9 cellular contexts compared by ENCODE assay signal in the genomic region with DNA sequence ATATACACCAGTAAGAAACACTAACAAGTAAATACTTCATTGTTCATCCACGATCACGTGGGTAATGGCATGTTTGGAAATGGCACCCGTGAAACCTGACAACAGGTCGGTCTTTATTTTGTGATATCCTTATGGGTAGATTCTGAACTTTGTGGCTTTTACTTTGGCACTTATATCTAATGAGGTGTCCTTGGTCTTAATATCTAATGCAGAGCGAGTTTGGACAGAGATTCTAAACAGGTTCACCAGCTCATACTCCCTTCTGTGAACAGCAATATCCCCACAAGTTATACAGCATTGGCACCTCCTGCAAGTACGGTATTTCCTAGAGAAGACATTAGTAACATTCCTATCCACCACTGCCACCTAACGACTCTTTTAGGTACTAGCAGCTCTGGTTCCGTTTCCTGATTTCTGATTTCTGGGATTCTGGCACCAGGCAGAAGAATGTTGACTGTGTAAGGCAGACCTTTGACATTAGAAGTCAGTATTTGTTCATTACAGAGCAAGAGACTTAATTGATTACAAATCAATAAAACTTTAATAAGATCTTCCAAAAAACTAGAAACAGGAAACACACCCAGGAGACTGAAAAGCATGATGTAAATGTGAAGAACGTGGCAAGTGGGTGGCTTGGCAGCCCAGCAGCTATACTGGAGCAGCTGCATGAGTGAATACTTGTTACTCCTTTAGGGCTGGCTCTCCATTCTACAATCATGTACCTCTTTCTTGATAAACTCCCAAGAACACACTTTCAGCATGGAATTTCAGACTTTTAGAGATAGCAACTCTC. TPM values are rescaled to one million over a fixed set of nuclear protein-coding genes. Genes with fewer than 3 reads are reported as not detected.
DNase-seq lines count a peak whose midpoint lies in the region; ATAC-seq and TF ChIP-seq lines count a peak whose summit lies in the region.
"Had no signal": no experiment of that assay in that cellular context is flagged by ENCODE, and none has a peak within 500 bp of the region (broad histone marks: within the 10 kb centered on the region; RNA-seq: fewer than 3 reads in every experiment).

No MANE protein-coding gene starts in this region.

- no peaks in the 10 kb centered on the region for H3K27me3 Mint-ChIP-seq in naive thymus-derived CD4-positive, alpha-beta T cell

- CTCF ChIA-PET in naive thymus-derived CD4-positive, alpha-beta T cell (lab: Charles Lee) = interaction anchor here (0.6 to 4.3 kb wide), 18 partner anchors 9 to 363 kb away, joined by 3 to 39 read pairs (median 6); a partner anchor contains a TSS

- no peak for TF ChIP-seq POLR2A in uterus (IDR thresholded peaks at IDR 0.05)

- no peaks in the 10 kb centered on the region for H3K9me3 ChIP-seq in naive thymus-derived CD4-positive, alpha-beta T cell (ENCODE audit: control insufficient read depth in 2 of 3, low read length in 3 of 3)
- H3K9me3 ChIP-seq in uterus = no peaks in the 10 kb centered on the region

- H3K36me3 ChIP-seq in naive thymus-derived CD4-positive, alpha-beta T cell (ENCODE audit: control insufficient read depth in 2 of 3, insufficient read depth in 3 of 3, low read length in 3 of 3) = no peaks in the 10 kb centered on the region
- no peaks in the 10 kb centered on the region for H3K36me3 ChIP-seq in uterus

- H3K4me1 ChIP-seq in naive thymus-derived CD4-positive, alpha-beta T cell (ENCODE audit: control insufficient read depth in 2 of 2, insufficient read depth in 2 of 2, low read length in 2 of 2) = no peaks in the 10 kb centered on the region
- H3K4me1 ChIP-seq in uterus = no peaks in the 10 kb centered on the region

- no peak overlapping the region for H3K4me3 ChIP-seq in naive thymus-derived CD4-positive, alpha-beta T cell (ENCODE audit: low read length)
- H3K4me3 ChIP-seq in uterus = no peak overlapping the region

- TF ChIP-seq CTCF in 22Rv1 (IDR thresholded peaks at IDR 0.05) (peak; percentile 87), uterus (IDR thresholded peaks at IDR 0.05) (peak; percentile 79 to 89 (median 88))

- H3K27ac Mint-ChIP-seq in naive thymus-derived CD4-positive, alpha-beta T cell = peak overlapping the region in 1 of 9 donors; percentile 32

- POLR2A ChIA-PET in naive thymus-derived CD4-positive, alpha-beta T cell (lab: Charles Lee) = interaction anchor here (0.6 to 2.7 kb wide), 5 partner anchors 8 to 215 kb away, joined by 3 to 13 read pairs (median 4); no protein-coding TSS in a partner anchor

- H3K4me3 Mint-ChIP-seq in naive thymus-derived CD4-positive, alpha-beta T cell = no peak overlapping the region

- H3K9me3 Mint-ChIP-seq in naive thymus-derived CD4-positive, alpha-beta T cell = no peaks in the 10 kb centered on the region

- peak; percentile 76 for ATAC-seq in HG03354 (IDR thresholded peaks at IDR 0.05; ENCODE audit: poor library complexity, severe bottlenecking, unreplicated experiment)
- peak; percentile 97 for ATAC-seq in esophagus mucosa
- peak; percentile 97 for ATAC-seq in naive thymus-derived CD4-positive, alpha-beta T cell

- H3K4me1 Mint-ChIP-seq in naive thymus-derived CD4-positive, alpha-beta T cell = peaks cover 0 to 16% (median 6%) of the 10 kb centered on the region in 7 donors

- intact Hi-C loops in naive thymus-derived CD4-positive, alpha-beta T cell (cut with micrococcal nuclease) = loop anchor here (1.0 kb wide), 7 partner anchors 8 to 364 kb away; no protein-coding TSS in a partner anchor
- intact Hi-C loops in uterus (cut with DNase I; ENCODE audit: low total_unique reads) = no loop called here

- H3K27ac ChIP-seq in 22Rv1 (peak overlapping the region; percentile 100), uterus (no peak overlapping the region)
- no peak overlapping the region for H3K27ac ChIP-seq in naive thymus-derived CD4-positive, alpha-beta T cell (ENCODE audit: low read depth, low read length)

- no peaks in the 10 kb centered on the region for H3K27me3 ChIP-seq in naive thymus-derived CD4-positive, alpha-beta T cell (ENCODE audit: control insufficient read depth in 2 of 2, insufficient read depth in 2 of 2, low read length in 2 of 2)
- no peaks in the 10 kb centered on the region for H3K27me3 ChIP-seq in uterus

- DNase-seq in GM04504 (ENCODE audit: low read depth) = peak; percentile 35
- peak; percentile 68 for DNase-seq in NCI-H526 treated with DMSO at 0.1 percent for 48 hours (lab: John Stamatoyannopoulos, UW)
- peak; percentile 29 for DNase-seq in activated CD4-positive, alpha-beta T cell treated with anti-CD3 and anti-CD28 coated beads, Interleukin-2, amount 50 U/mL, for 1 hour
- DNase-seq in naive thymus-derived CD4-positive, alpha-beta T cell = peak in 7 of 9 donors; percentile 48 to 69 (median 63)
- DNase-seq in uterus = peak; percentile 27 to 51

- no peaks in the 10 kb centered on the region for H3K36me3 Mint-ChIP-seq in naive thymus-derived CD4-positive, alpha-beta T cell

RNA-seq across cellular contexts. Expression of a gene that starts 2.5 kb away (rescaled TPM):
- total RNA-seq in esophagus mucosa (2.3 TPM), uterus (10 to 100 TPM in 3 of 4 donors, 1 to 10 TPM in 1; 4.2 to 20.8 (median 12.2) TPM)
- 1 to 10 TPM in 3 of 5 experiments, not detected in 2; 1.6 to 3.5 (median 1.7) TPM for total RNA-seq in naive thymus-derived CD4-positive, alpha-beta T cell
- polyA plus RNA-seq in naive thymus-derived CD4-positive, alpha-beta T cell = under 1 TPM in 1 of 2 donors, not detected in 1; 0.40 TPM

RNA-seq across cellular contexts. Expression of a gene that starts 6.7 kb away (rescaled TPM):
- 1.7 TPM for total RNA-seq in esophagus mucosa
- 1 to 10 TPM in 1 of 5 experiments, under 1 TPM in 4; 0.17 to 4.2 (median 0.43) TPM for total RNA-seq in naive thymus-derived CD4-positive, alpha-beta T cell
- polyA plus RNA-seq in naive thymus-derived CD4-positive, alpha-beta T cell = under 1 TPM in 1 of 2 donors, not detected in 1; 0.83 TPM
- total RNA-seq in uterus = 100 to 1,000 TPM in 1 of 4 donors, 10 to 100 TPM in 3; 26.3 to 159 (median 76.3) TPM

RNA-seq across cellular contexts. Expression of a gene that starts 49.6 kb away (rescaled TPM):
- total RNA-seq in esophagus mucosa (not detected), uterus (not detected)
- not detected for total RNA-seq in naive thymus-derived CD4-positive, alpha-beta T cell
- polyA plus RNA-seq in naive thymus-derived CD4-positive, alpha-beta T cell = not detected
- total RNA-seq: lower leg skin had no signal

RNA-seq across cellular contexts. Expression of a gene that starts 54.6 kb away (rescaled TPM):
- not detected for total RNA-seq in esophagus mucosa
- total RNA-seq in naive thymus-derived CD4-positive, alpha-beta T cell = not detected
- polyA plus RNA-seq in naive thymus-derived CD4-positive, alpha-beta T cell = not detected
- not detected for total RNA-seq in uterus
- total RNA-seq: lower leg skin had no signal

Comparison
In these comparisons a context has a peak if more than half of its experiments do, and no peak if none do; other contexts are left out.
1. RNA of a gene that starts 6.7 kb away (total RNA-seq): 26.3 to 159 TPM in uterus; 1.7 TPM in esophagus mucosa (single experiment) and 0.17 to 4.2 TPM in naive thymus-derived CD4-positive, alpha-beta T cell; every median in the first group is over 4 times any median in the second.
2. Peak in every context shown above with its lines, with median percentiles within 50 percentile points of each other: DNase-seq and ATAC-seq.